ENCODE assay signal across 12 cellular contexts in the genomic region with DNA sequence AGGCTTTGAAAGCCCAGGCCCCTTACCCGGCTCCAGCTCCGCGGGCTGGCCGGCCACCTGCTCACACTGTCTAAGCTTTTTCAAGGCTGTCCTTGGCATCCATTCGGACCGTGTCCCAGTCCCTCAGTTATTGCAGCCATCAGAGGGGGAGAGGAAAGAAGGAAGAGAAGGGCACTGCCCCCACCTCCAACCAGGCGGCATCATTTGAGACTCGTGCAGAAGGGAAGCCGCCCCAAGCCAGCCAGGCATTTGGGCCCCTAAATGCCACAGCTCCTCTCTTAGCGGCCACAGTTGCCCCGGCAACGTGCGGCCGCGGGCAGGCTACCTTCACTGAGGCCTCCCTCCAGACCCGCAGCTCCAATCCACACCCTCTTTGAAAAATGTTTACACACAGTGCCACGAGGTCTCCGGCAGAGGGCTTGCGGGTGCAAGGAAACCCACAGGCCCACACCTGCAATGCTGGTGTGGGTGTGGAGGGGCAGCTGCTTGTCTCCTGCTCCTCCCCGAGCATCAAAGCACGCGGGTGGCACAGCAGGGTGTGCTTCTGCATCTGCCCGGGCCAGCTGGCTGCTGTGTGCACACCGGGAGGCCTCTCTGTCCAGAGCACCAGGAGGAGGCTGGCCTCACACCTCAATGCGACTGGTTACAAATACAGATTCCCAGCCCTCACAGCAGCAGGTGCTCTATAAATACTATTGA.
DNase-seq lines count a peak whose midpoint lies in the region; FAIRE-seq and TF ChIP-seq lines count a peak whose summit lies in the region.
"Had no signal": no experiment of that assay in that cellular context is flagged by ENCODE, and none has a peak within 500 bp of the region (broad histone marks: within the 10 kb centered on the region; RNA-seq: fewer than 3 reads in every experiment).

No MANE protein-coding gene starts in this region.

- H3K4me3 ChIP-seq in BE2C (ENCODE audit: low read depth, low read length) (no peak overlapping the region), kidney (ENCODE audit: low read length in 2 of 2) (no peak overlapping the region), SJCRH30 (no peak overlapping the region)
- H3K4me3 ChIP-seq in effector memory CD4-positive, alpha-beta T cell (ENCODE audit: insufficient read depth, low read depth, low read length, poor library complexity, severe bottlenecking), result no peak overlapping the region

- no peaks in the 10 kb centered on the region for H3K27me3 Mint-ChIP-seq in mesothelial cell of epicardium (ENCODE audit: low read depth)

- intact Hi-C loops in kidney (cut with DNase I), result no loop called here

- H3K27me3 ChIP-seq in BE2C (no peaks in the 10 kb centered on the region), SJCRH30 (no peaks in the 10 kb centered on the region)
- peaks cover 4% of the 10 kb centered on the region for H3K27me3 ChIP-seq in effector memory CD4-positive, alpha-beta T cell (replicated peaks; ENCODE audit: control insufficient read depth, insufficient read depth, low read length, poor library complexity, severe bottlenecking)
- H3K27me3 ChIP-seq: foreskin keratinocyte had no signal

- H3K36me3 ChIP-seq in BE2C, result no peaks in the 10 kb centered on the region
- no peaks in the 10 kb centered on the region for H3K36me3 ChIP-seq in kidney (ENCODE audit: control insufficient read depth in 1 of 2, insufficient read depth in 2 of 2, low read length in 2 of 2)
- H3K36me3 ChIP-seq in effector memory CD4-positive, alpha-beta T cell (ENCODE audit: control insufficient read depth, insufficient read depth, low read length), result no peaks in the 10 kb centered on the region
- H3K36me3 ChIP-seq in SJCRH30, result no peaks in the 10 kb centered on the region

- peaks cover 14% of the 10 kb centered on the region for H3K4me1 Mint-ChIP-seq in mesothelial cell of epicardium
- H3K4me1 Mint-ChIP-seq: B cell had no signal

- H3K9me3 ChIP-seq in BE2C, result no peaks in the 10 kb centered on the region
- no peaks in the 10 kb centered on the region for H3K9me3 ChIP-seq in kidney (ENCODE audit: control insufficient read depth in 1 of 2, low read length in 2 of 2)
- no peaks in the 10 kb centered on the region for H3K9me3 ChIP-seq in effector memory CD4-positive, alpha-beta T cell (ENCODE audit: control insufficient read depth, low read length)
- no peaks in the 10 kb centered on the region for H3K9me3 ChIP-seq in SJCRH30 (replicated peaks)

- no peak for FAIRE-seq in kidney (lab: Jason Lieb, UNC)

- peaks cover 28% of the 10 kb centered on the region for H3K4me1 ChIP-seq in BE2C
- H3K4me1 ChIP-seq in kidney (ENCODE audit: control insufficient read depth in 1 of 2, insufficient read depth in 1 of 2, low read depth in 1 of 2, low read length in 2 of 2), result no peaks in the 10 kb centered on the region
- H3K4me1 ChIP-seq in effector memory CD4-positive, alpha-beta T cell (ENCODE audit: control insufficient read depth, insufficient read depth, low read length, poor library complexity, severe bottlenecking), result no peaks in the 10 kb centered on the region
- H3K4me1 ChIP-seq in SJCRH30, result peaks cover 47% of the 10 kb centered on the region
- H3K4me1 ChIP-seq: foreskin keratinocyte had no signal

- H3K9ac ChIP-seq in kidney (ENCODE audit: low read length in 2 of 2), result no peak overlapping the region

- H3K27ac Mint-ChIP-seq in mesothelial cell of epicardium, result no peak overlapping the region
- H3K27ac Mint-ChIP-seq: B cell had no signal

- TF ChIP-seq CTCF in BE2C (IDR thresholded peaks at IDR 0.05; ENCODE audit: low read depth, low read length), result no peak
- TF ChIP-seq CTCF in kidney (IDR thresholded peaks at IDR 0.05; ENCODE audit: borderline replicate concordance, extremely low read depth, insufficient read depth), result no peak
- TF ChIP-seq CTCF in mesothelial cell of epicardium (IDR thresholded peaks at IDR 0.05; ENCODE audit: unreplicated experiment), result no peak

- H3K27ac ChIP-seq in kidney (ENCODE audit: low read depth in 2 of 2, low read length in 2 of 2) (no peak overlapping the region), SJCRH30 (no peak overlapping the region)
- no peak overlapping the region for H3K27ac ChIP-seq in effector memory CD4-positive, alpha-beta T cell (ENCODE audit: insufficient read depth, low read length, poor library complexity, severe bottlenecking)
- H3K27ac ChIP-seq: foreskin keratinocyte had no signal

- H3K9me3 Mint-ChIP-seq in mesothelial cell of epicardium, result no peaks in the 10 kb centered on the region

- DNase-seq in BE2C, result peak; percentile 9
- peak; percentile 17 for DNase-seq in HT-29 (ENCODE audit: low spot score)
- DNase-seq in NCI-H69 (lab: John Stamatoyannopoulos, UW), result peak; percentile 98
- DNase-seq in kidney, result peak; percentile 66
- no peak for DNase-seq in effector memory CD4-positive, alpha-beta T cell
- DNase-seq in SJCRH30, result no peak
- no peak for DNase-seq in mesothelial cell of epicardium (ENCODE audit: low spot score in 2 of 2, unreplicated experiment in 2 of 2)
- DNase-seq in SIG-M5 treated with dmso at 0.1 percent for 504 hours (lab: John Stamatoyannopoulos, UW; ENCODE audit: unreplicated experiment), result no peak
- DNase-seq: activated CD8-positive, alpha-beta memory T cell treated with anti-CD3 and anti-CD28 coated beads, Interleukin-2, amount 50 U/mL, for 4 hours; foreskin keratinocyte; T-helper 1 cell had no signal

- H3K4me3 Mint-ChIP-seq in mesothelial cell of epicardium, result no peak overlapping the region
- H3K4me3 Mint-ChIP-seq: B cell had no signal

- H3K36me3 Mint-ChIP-seq in mesothelial cell of epicardium, result no peaks in the 10 kb centered on the region

Comparison
In these comparisons a context has a peak if more than half of its experiments do, and no peak if none do; other contexts are left out.
1. DNase-seq: peak in BE2C (single experiment), HT-29 (single experiment), NCI-H69 (single experiment) and kidney (single experiment); none in effector memory CD4-positive, alpha-beta T cell (0 of 3), SJCRH30 (0 of 2), mesothelial cell of epicardium (0 of 2) and SIG-M5 treated with dmso at 0.1 percent for 504 hours (single experiment).